ENCODE assay signal across 13 cellular contexts in genomic region chr10:43120116-43120947, GRCh38. TPM values are rescaled to one million over a fixed set of nuclear protein-coding genes. Genes with fewer than 3 reads are reported as not detected.
DNase-seq lines count a peak whose midpoint lies in the region; ATAC-seq and TF ChIP-seq lines count a peak whose summit lies in the region.
"Had no signal": no experiment of that assay in that cellular context is flagged by ENCODE, and none has a peak within 500 bp of the region (broad histone marks: within the 10 kb centered on the region; RNA-seq: fewer than 3 reads in every experiment).

No MANE protein-coding gene starts in this region.

- no peaks in the 10 kb centered on the region for H3K36me3 Mint-ChIP-seq in T-helper 1 cell treated with Interleukin-12 subunit alpha and Interleukin-12 subunit beta and Interleukin-4 antibody, amounts not matched to agents 30 μg/mL and 1 μg/mL, for 36 hours (ENCODE audit: low read depth)
- H3K36me3 Mint-ChIP-seq in activated T-helper 1 cell treated with anti-CD3 and anti-CD28 coated beads, Interleukin-12 subunit alpha, Interleukin-12 subunit beta, Interleukin-2, Interleukin-4 antibody, amounts not matched to agents 30 ng/mL and 10 ng/mL and 1 ng/mL, durations not matched to agents 14 hours and 24 hours and 36 hours (ENCODE audit: low read depth) = no peaks in the 10 kb centered on the region
- no peaks in the 10 kb centered on the region for H3K36me3 Mint-ChIP-seq in natural killer cell treated with Interleukin-12 subunit alpha and Interleukin-12 subunit beta and Interleukin-15 and Interleukin-18, amount 100 ng/mL, for 72 hours

- peaks cover 0 to 13% (median 0%) of the 10 kb centered on the region in 3 donors for H3K4me1 ChIP-seq in gastroesophageal sphincter

- no peaks in the 10 kb centered on the region for H3K27me3 ChIP-seq in gastroesophageal sphincter
- H3K27me3 ChIP-seq: tibial nerve had no signal

- ATAC-seq in GM21825 (IDR thresholded peaks at IDR 0.05; ENCODE audit: unreplicated experiment) = peak; percentile 5
- ATAC-seq in natural killer cell treated with Interleukin-12 subunit alpha and Interleukin-12 subunit beta and Interleukin-15 and Interleukin-18, amount 100 ng/mL, for 72 hours = peak in 1 of 2 donors; percentile 7
- no peak for ATAC-seq in gastroesophageal sphincter
- no peak for ATAC-seq in GM21526 (IDR thresholded peaks at IDR 0.05; ENCODE audit: low FRiP score, unreplicated experiment)

- TF ChIP-seq EP300 in gastroesophageal sphincter (IDR thresholded peaks at IDR 0.05) = no peak

- H3K4me1 Mint-ChIP-seq in T-helper 1 cell treated with Interleukin-12 subunit alpha and Interleukin-12 subunit beta and Interleukin-4 antibody, amounts not matched to agents 30 μg/mL and 1 μg/mL, for 36 hours (ENCODE audit: low read depth) = peaks cover 56% of the 10 kb centered on the region
- H3K4me1 Mint-ChIP-seq in activated T-helper 1 cell treated with anti-CD3 and anti-CD28 coated beads, Interleukin-12 subunit alpha, Interleukin-12 subunit beta, Interleukin-2, Interleukin-4 antibody, amounts not matched to agents 30 ng/mL and 10 ng/mL and 1 ng/mL, durations not matched to agents 14 hours and 24 hours and 36 hours (ENCODE audit: low read depth) = peaks cover 59% of the 10 kb centered on the region
- peaks cover 26 to 31% of the 10 kb centered on the region in 2 donors for H3K4me1 Mint-ChIP-seq in natural killer cell treated with Interleukin-12 subunit alpha and Interleukin-12 subunit beta and Interleukin-15 and Interleukin-18, amount 100 ng/mL, for 72 hours (ENCODE audit: low read depth in 2 of 2)

- no peaks in the 10 kb centered on the region for H3K9me3 ChIP-seq in gastroesophageal sphincter
- H3K9me3 ChIP-seq: tibial nerve had no signal

- DNase-seq in T-helper 1 cell (no peak), DMS114 treated with DMSO at 0.1 percent for 48 hours (lab: John Stamatoyannopoulos, UW; ENCODE audit: unreplicated experiment) (no peak)
- DNase-seq in activated T-helper 1 cell treated with anti-CD3 and anti-CD28 coated beads, Interleukin-12 subunit alpha, Interleukin-12 subunit beta, Interleukin-2, Interleukin-4 antibody, amounts not matched to agents 30 ng/mL and 10 ng/mL and 1 ng/mL, durations not matched to agents 14 hours and 24 hours and 36 hours (ENCODE audit: low spot score) = no peak
- peak; percentile 57 for DNase-seq in natural killer cell treated with Interleukin-12 subunit alpha and Interleukin-12 subunit beta and Interleukin-15 and Interleukin-18, amount 100 ng/mL, for 72 hours (ENCODE audit: low spot score)
- DNase-seq: GOT3, PC-9, small intestine had no signal

- TF ChIP-seq CTCF in gastroesophageal sphincter (IDR thresholded peaks at IDR 0.05) = no peak

- H3K27ac Mint-ChIP-seq in T-helper 1 cell treated with Interleukin-12 subunit alpha and Interleukin-12 subunit beta and Interleukin-4 antibody, amounts not matched to agents 30 μg/mL and 1 μg/mL, for 36 hours = peak overlapping the region; percentile 99
- H3K27ac Mint-ChIP-seq in activated T-helper 1 cell treated with anti-CD3 and anti-CD28 coated beads, Interleukin-12 subunit alpha, Interleukin-12 subunit beta, Interleukin-2, Interleukin-4 antibody, amounts not matched to agents 30 ng/mL and 10 ng/mL and 1 ng/mL, durations not matched to agents 14 hours and 24 hours and 36 hours = peak overlapping the region; percentile 90
- peak overlapping the region; percentile 85 to 94 for H3K27ac Mint-ChIP-seq in natural killer cell treated with Interleukin-12 subunit alpha and Interleukin-12 subunit beta and Interleukin-15 and Interleukin-18, amount 100 ng/mL, for 72 hours

- peak overlapping the region; percentile 78 for H3K4me3 Mint-ChIP-seq in T-helper 1 cell treated with Interleukin-12 subunit alpha and Interleukin-12 subunit beta and Interleukin-4 antibody, amounts not matched to agents 30 μg/mL and 1 μg/mL, for 36 hours
- peak overlapping the region; percentile 28 for H3K4me3 Mint-ChIP-seq in activated T-helper 1 cell treated with anti-CD3 and anti-CD28 coated beads, Interleukin-12 subunit alpha, Interleukin-12 subunit beta, Interleukin-2, Interleukin-4 antibody, amounts not matched to agents 30 ng/mL and 10 ng/mL and 1 ng/mL, durations not matched to agents 14 hours and 24 hours and 36 hours
- H3K4me3 Mint-ChIP-seq in natural killer cell treated with Interleukin-12 subunit alpha and Interleukin-12 subunit beta and Interleukin-15 and Interleukin-18, amount 100 ng/mL, for 72 hours = peak overlapping the region; percentile 87

- no peaks in the 10 kb centered on the region for H3K9me3 Mint-ChIP-seq in T-helper 1 cell treated with Interleukin-12 subunit alpha and Interleukin-12 subunit beta and Interleukin-4 antibody, amounts not matched to agents 30 μg/mL and 1 μg/mL, for 36 hours
- H3K9me3 Mint-ChIP-seq in activated T-helper 1 cell treated with anti-CD3 and anti-CD28 coated beads, Interleukin-12 subunit alpha, Interleukin-12 subunit beta, Interleukin-2, Interleukin-4 antibody, amounts not matched to agents 30 ng/mL and 10 ng/mL and 1 ng/mL, durations not matched to agents 14 hours and 24 hours and 36 hours = no peaks in the 10 kb centered on the region
- H3K9me3 Mint-ChIP-seq in natural killer cell treated with Interleukin-12 subunit alpha and Interleukin-12 subunit beta and Interleukin-15 and Interleukin-18, amount 100 ng/mL, for 72 hours = no peaks in the 10 kb centered on the region

- no peaks in the 10 kb centered on the region for H3K27me3 Mint-ChIP-seq in T-helper 1 cell treated with Interleukin-12 subunit alpha and Interleukin-12 subunit beta and Interleukin-4 antibody, amounts not matched to agents 30 μg/mL and 1 μg/mL, for 36 hours (ENCODE audit: low read depth)
- H3K27me3 Mint-ChIP-seq in activated T-helper 1 cell treated with anti-CD3 and anti-CD28 coated beads, Interleukin-12 subunit alpha, Interleukin-12 subunit beta, Interleukin-2, Interleukin-4 antibody, amounts not matched to agents 30 ng/mL and 10 ng/mL and 1 ng/mL, durations not matched to agents 14 hours and 24 hours and 36 hours (ENCODE audit: insufficient read depth) = no peaks in the 10 kb centered on the region
- H3K27me3 Mint-ChIP-seq in natural killer cell treated with Interleukin-12 subunit alpha and Interleukin-12 subunit beta and Interleukin-15 and Interleukin-18, amount 100 ng/mL, for 72 hours = no peaks in the 10 kb centered on the region

- H3K4me3 ChIP-seq in gastroesophageal sphincter = no peak overlapping the region
- H3K4me3 ChIP-seq: PC-9, tibial nerve had no signal

- H3K27ac ChIP-seq in gastroesophageal sphincter = no peak overlapping the region
- H3K27ac ChIP-seq: 22Rv1, PC-9 had no signal

- WGBS in gastroesophageal sphincter (ENCODE audit: low coverage in 1 of 2), 2 donors = 78 to 89% methylated on average over 3 to 6 of the region's 19 CpGs

- intact Hi-C loops in activated T-helper 1 cell treated with anti-CD3 and anti-CD28 coated beads, Interleukin-12 subunit alpha, Interleukin-12 subunit beta, Interleukin-2, Interleukin-4 antibody, amounts not matched to agents 30 ng/mL and 10 ng/mL and 1 ng/mL, durations not matched to agents 14 hours and 24 hours and 36 hours (cut with micrococcal nuclease) = loop anchor here (1.0 to 5.0 kb wide), 4 partner anchors 15 to 242 kb away; no protein-coding TSS in a partner anchor

- TF ChIP-seq POLR2A in gastroesophageal sphincter (IDR thresholded peaks at IDR 0.05) = no peak

- no peaks in the 10 kb centered on the region for H3K36me3 ChIP-seq in gastroesophageal sphincter
- H3K36me3 ChIP-seq: tibial nerve had no signal

RNA-seq across cellular contexts. Expression of gene CSGALNACT2, which starts 17.9 kb away (rescaled TPM):
- total RNA-seq in activated T-helper 1 cell treated with anti-CD3 and anti-CD28 coated beads, Interleukin-12 subunit alpha, Interleukin-12 subunit beta, Interleukin-2, Interleukin-4 antibody, amounts not matched to agents 30 ng/mL and 10 ng/mL and 1 ng/mL, durations not matched to agents 14 hours and 24 hours and 36 hours = 30.3 and 32.0 TPM in 2 replicates
- total RNA-seq in natural killer cell treated with Interleukin-12 subunit alpha and Interleukin-12 subunit beta and Interleukin-15 and Interleukin-18, amount 100 ng/mL, for 72 hours = 10 to 100 TPM; 31.4 to 41.3 TPM
- 10 to 100 TPM; 28.4 to 37.4 (median 32.7) TPM for total RNA-seq in gastroesophageal sphincter

RNA-seq across cellular contexts. Expression of gene RET, which starts 43.5 kb away (rescaled TPM):
- 0.27 and 0.31 TPM in 2 replicates for total RNA-seq in activated T-helper 1 cell treated with anti-CD3 and anti-CD28 coated beads, Interleukin-12 subunit alpha, Interleukin-12 subunit beta, Interleukin-2, Interleukin-4 antibody, amounts not matched to agents 30 ng/mL and 10 ng/mL and 1 ng/mL, durations not matched to agents 14 hours and 24 hours and 36 hours
- total RNA-seq in natural killer cell treated with Interleukin-12 subunit alpha and Interleukin-12 subunit beta and Interleukin-15 and Interleukin-18, amount 100 ng/mL, for 72 hours = not detected
- 1 to 10 TPM; 1.4 to 3.9 (median 1.8) TPM for total RNA-seq in gastroesophageal sphincter
- total RNA-seq: PC-9 had no signal

Comparison
In these comparisons a context has a peak if more than half of its experiments do, and no peak if none do; other contexts are left out.
1. H3K4me3 Mint-ChIP-seq: peak in every context shown above with its lines; median percentile 87 in natural killer cell treated with Interleukin-12 subunit alpha and Interleukin-12 subunit beta and Interleukin-15 and Interleukin-18, amount 100 ng/mL, for 72 hours; 78 in T-helper 1 cell treated with Interleukin-12 subunit alpha and Interleukin-12 subunit beta and Interleukin-4 antibody, amounts not matched to agents 30 μg/mL and 1 μg/mL, for 36 hours; 28 in activated T-helper 1 cell treated with anti-CD3 and anti-CD28 coated beads, Interleukin-12 subunit alpha, Interleukin-12 subunit beta, Interleukin-2, Interleukin-4 antibody, amounts not matched to agents 30 ng/mL and 10 ng/mL and 1 ng/mL, durations not matched to agents 14 hours and 24 hours and 36 hours.